Comparison of ENCODE assay signal across 2 cellular contexts in the genomic region with DNA sequence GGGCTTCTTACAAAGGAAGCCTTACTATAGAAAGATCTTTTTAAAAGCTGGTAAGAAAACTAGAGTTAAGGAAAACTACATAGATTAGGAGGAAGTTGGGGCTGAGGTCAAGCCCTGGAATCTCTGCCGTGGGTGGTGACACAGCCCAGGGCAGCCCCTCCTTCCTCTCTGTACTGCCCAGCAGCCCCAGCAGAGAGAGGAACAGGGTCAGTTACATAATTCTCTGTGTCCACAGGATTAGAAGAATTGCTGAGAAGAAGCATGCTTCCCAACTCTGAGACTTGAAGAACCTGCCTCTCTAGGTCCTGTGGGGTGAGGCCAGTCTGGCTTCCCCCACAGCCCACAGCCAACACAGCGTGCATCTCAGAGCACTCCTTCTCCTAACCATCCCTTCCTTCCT.
TF ChIP-seq lines count a peak whose summit lies in the region.

No MANE protein-coding gene starts in this region.

TF ChIP-seq in liver, 16 proteins besides CTCF, POLR2A, EP300 and RAD21:
- TF ChIP-seq JUND (IDR thresholded peaks at IDR 0.05) (no peak), SP1 (IDR thresholded peaks at IDR 0.05) (peak; percentile 24), YY1 (IDR thresholded peaks at IDR 0.05) (no peak), EGR1 (IDR thresholded peaks at IDR 0.05; ENCODE audit: low read depth in 2 of 2) (no peak), NR2F2 (IDR thresholded peaks at IDR 0.05) (peak; percentile 77), RXRA (IDR thresholded peaks at IDR 0.05) (peak in 1 of 2 donors; percentile 8), GABPA (IDR thresholded peaks at IDR 0.05 in 1 of 2, conservative IDR thresholded peaks at IDR 0.05 in 1 of 2) (no peak)

TF ChIP-seq in HepG2, 621 proteins besides CTCF, POLR2A, EP300 and RAD21:
- TF ChIP-seq ZC3H4 (CRISPR knock-in tag; IDR thresholded peaks at IDR 0.05; ENCODE audit: borderline replicate concordance) (no peak), SSRP1 (CRISPR knock-in tag; IDR thresholded peaks at IDR 0.05) (no peak), SPEN (CRISPR knock-in tag; IDR thresholded peaks at IDR 0.05; ENCODE audit: low read depth) (no peak)
